1 cellular context compared by ENCODE assay signal in the genomic region with DNA sequence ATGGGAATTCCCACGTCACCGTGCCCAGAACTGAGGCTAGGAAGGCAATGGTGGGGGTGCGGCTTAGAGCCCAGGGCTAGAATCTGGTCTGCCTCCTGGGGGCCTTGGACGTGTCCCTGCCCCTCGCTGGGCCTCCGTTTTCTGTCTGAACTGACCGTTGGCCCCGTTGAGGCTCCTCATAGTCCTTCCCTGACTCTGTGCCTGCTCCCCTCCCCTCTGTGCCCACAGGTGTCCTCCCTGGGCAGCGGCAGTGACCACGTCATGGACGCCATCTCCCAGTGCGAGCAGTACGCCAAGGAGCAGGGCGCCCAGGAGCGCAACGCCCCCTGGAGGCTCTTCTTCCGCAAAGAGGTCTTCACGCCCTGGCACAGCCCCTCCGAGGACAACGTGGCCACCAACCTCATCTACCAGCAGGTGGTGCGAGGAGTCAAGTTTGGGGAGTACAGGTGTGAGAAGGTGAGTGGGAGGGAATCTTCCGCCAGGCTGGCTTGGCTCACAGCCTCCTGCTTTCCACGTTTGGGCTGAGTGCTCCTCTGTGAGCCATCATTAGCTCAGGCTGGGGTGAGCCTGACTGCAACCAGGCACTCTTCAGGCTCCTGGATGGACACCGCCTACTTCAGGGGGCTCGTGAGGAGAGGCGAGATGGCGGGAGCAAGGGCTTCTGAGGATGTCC.
TF ChIP-seq lines count a peak whose summit lies in the region.

No MANE protein-coding gene starts in this region.

TF ChIP-seq in K562, 482 proteins besides CTCF, POLR2A, EP300 and RAD21 (continued from another document and continues in another):
- TF ChIP-seq ZNF280B (CRISPR knock-in tag; IDR thresholded peaks at IDR 0.05), result no peak
- TF ChIP-seq CHD4 (IDR thresholded peaks at IDR 0.05; ENCODE audit: insufficient read depth, insufficient replicate concordance, low read depth, low read length, poor library complexity, severe bottlenecking), result no peak
- TF ChIP-seq DACH1 (IDR thresholded peaks at IDR 0.05; ENCODE audit: partially characterized antibody), result no peak
- peak; percentile 9 to 26; a peak in 1 of 4 replicates for TF ChIP-seq NRF1 (conservative IDR thresholded peaks at IDR 0.05 in 1 of 2, IDR thresholded peaks at IDR 0.05 in 1 of 2)
- TF ChIP-seq, protein P1, sequence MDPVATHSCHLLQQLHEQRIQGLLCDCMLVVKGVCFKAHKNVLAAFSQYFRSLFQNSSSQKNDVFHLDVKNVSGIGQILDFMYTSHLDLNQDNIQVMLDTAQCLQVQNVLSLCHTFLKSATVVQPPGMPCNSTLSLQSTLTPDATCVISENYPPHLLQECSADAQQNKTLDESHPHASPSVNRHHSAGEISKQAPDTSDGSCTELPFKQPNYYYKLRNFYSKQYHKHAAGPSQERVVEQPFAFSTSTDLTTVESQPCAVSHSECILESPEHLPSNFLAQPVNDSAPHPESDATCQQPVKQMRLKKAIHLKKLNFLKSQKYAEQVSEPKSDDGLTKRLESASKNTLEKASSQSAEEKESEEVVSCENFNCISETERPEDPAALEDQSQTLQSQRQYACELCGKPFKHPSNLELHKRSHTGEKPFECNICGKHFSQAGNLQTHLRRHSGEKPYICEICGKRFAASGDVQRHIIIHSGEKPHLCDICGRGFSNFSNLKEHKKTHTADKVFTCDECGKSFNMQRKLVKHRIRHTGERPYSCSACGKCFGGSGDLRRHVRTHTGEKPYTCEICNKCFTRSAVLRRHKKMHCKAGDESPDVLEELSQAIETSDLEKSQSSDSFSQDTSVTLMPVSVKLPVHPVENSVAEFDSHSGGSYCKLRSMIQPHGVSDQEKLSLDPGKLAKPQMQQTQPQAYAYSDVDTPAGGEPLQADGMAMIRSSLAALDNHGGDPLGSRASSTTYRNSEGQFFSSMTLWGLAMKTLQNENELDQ (CRISPR knock-in tag; IDR thresholded peaks at IDR 0.05; ENCODE audit: borderline replicate concordance), result 0 out of 2 replicates have a peak, but pooled peaks have one; percentile 26
- no peak for TF ChIP-seq ZNF695 (CRISPR knock-in tag; IDR thresholded peaks at IDR 0.05)
- peak; percentile 74 for TF ChIP-seq NCOA6 (IDR thresholded peaks at IDR 0.05)
- no peak for TF ChIP-seq KLF6 (CRISPR knock-in tag; IDR thresholded peaks at IDR 0.05; ENCODE audit: borderline replicate concordance)
- no peak for TF ChIP-seq ZKSCAN1 (IDR thresholded peaks at IDR 0.05; ENCODE audit: low read depth, low read length)
- TF ChIP-seq RBM34 (IDR thresholded peaks at IDR 0.05; ENCODE audit: borderline replicate concordance, insufficient read depth, low read length), result no peak
- TF ChIP-seq NR2F6 (CRISPR knock-in tag; IDR thresholded peaks at IDR 0.05), result no peak
- TF ChIP-seq ATF4 (CRISPR knock-in tag; IDR thresholded peaks at IDR 0.05), result no peak
- TF ChIP-seq CBFB (CRISPR knock-in tag; IDR thresholded peaks at IDR 0.05), result peak; percentile 85; the same call in 1 of the 2 replicates
- 0 out of 2 replicates have a peak, but pooled peaks have one; percentile 57 for TF ChIP-seq MYNN (IDR thresholded peaks at IDR 0.05)
- no peak for TF ChIP-seq MYNN (CRISPR knock-in tag; IDR thresholded peaks at IDR 0.05)
- TF ChIP-seq MTA3 (IDR thresholded peaks at IDR 0.05; ENCODE audit: borderline replicate concordance), result peak; percentile 89; the same call in 1 of the 2 replicates
- TF ChIP-seq KLF16 (IDR thresholded peaks at IDR 0.05), result peak; percentile 35; the same call in 1 of the 2 replicates
- TF ChIP-seq ZNF384 (IDR thresholded peaks at IDR 0.05; ENCODE audit: low read depth, low read length), result no peak
- TF ChIP-seq MNT (conservative IDR thresholded peaks at IDR 0.05), result peak; percentile 59 to 71; a peak in 3 of 4 replicates
- TF ChIP-seq YY1 (IDR thresholded peaks at IDR 0.05; ENCODE audit: borderline replicate concordance in 1 of 3, control insufficient read depth in 1 of 3, extremely low read depth in 1 of 3, insufficient read depth in 3 of 3, insufficient read length in 1 of 3, insufficient replicate concordance in 2 of 3, low read depth in 1 of 3, low read length in 2 of 3), result peak in 2 of 3 experiments; percentile 55 to 76
- TF ChIP-seq CHD7 (IDR thresholded peaks at IDR 0.05; ENCODE audit: low read depth, low read length), result no peak
- TF ChIP-seq ZEB2 (IDR thresholded peaks at IDR 0.05), result peak; percentile 81
- TF ChIP-seq, protein P2, sequence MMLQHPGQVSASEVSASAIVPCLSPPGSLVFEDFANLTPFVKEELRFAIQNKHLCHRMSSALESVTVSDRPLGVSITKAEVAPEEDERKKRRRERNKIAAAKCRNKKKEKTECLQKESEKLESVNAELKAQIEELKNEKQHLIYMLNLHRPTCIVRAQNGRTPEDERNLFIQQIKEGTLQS (IDR thresholded peaks at IDR 0.05), result peak; percentile 39; the same call in 1 of the 2 replicates
- TF ChIP-seq, protein P2 (CRISPR knock-in tag; conservative IDR thresholded peaks at IDR 0.05), result no peak
- 0 out of 2 replicates have a peak, but pooled peaks have one; percentile 21 for TF ChIP-seq CREB1 (IDR thresholded peaks at IDR 0.05)
- TF ChIP-seq CREB1 (CRISPR knock-in tag; IDR thresholded peaks at IDR 0.05), result peak; percentile 80
- no peak for TF ChIP-seq SRSF7 (optimal IDR thresholded peaks at IDR 0.05; ENCODE audit: low read depth, low read length)
- no peak for TF ChIP-seq MBD1 (CRISPR knock-in tag; IDR thresholded peaks at IDR 0.05)
